ENCODE assay signal across 8 cellular contexts in the genomic region with DNA sequence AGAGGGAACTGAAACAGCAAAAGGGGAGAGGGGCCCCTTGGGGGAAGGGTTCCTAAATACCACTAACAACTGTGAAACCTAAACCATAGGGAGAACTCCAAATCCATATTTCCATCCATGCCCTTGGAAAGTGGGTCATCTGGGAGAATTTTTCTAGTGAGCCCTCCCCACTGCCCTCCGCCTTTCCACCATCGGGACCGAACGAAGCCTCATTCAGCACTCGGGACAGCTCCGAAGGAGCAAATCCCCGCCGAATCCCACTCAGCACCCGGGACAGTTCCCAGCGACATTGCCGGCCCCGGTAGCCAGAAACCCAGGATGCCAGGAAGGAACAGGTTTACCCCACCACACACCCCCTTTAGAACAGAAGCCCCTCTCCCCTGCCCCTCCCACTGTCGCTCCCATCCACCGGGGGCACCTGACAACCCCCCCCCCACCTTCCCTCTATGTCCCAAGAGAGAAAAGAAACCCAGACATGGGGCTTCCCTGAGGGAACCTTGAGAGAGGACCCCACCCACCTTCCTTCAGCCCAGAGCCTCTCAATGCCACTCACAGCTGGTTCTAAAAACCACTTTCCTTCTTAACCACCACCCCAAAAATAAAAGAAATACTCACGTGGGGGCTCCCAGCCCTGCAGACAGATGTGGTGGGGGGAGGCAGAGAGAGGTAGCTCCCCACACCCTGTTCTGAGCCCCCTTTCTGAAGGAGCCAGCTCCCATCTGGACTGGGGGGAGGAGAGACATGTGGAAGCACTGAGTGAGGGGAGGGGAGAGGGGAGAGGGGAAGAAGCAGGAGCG. TPM values are rescaled to one million over a fixed set of nuclear protein-coding genes. Genes with fewer than 3 reads are reported as not detected.
A peak's percentile ranks its signal among the peaks of the same experiment; 100 is the strongest.
DNase-seq lines count a peak whose midpoint lies in the region; ATAC-seq and TF ChIP-seq lines count a peak whose summit lies in the region.

No MANE protein-coding gene starts in this region.

- H3K4me1 Mint-ChIP-seq in activated naive CD8-positive, alpha-beta T cell treated with anti-CD3 and anti-CD28 coated beads for 36 hours = peaks cover 7% of the 10 kb centered on the region

- no peak overlapping the region for H2AFZ ChIP-seq in OCI-LY3 (ENCODE audit: low read depth, low read length)

- no peak for TF ChIP-seq CTCF in GM10266 (IDR thresholded peaks at IDR 0.05; ENCODE audit: control insufficient read depth, insufficient read depth, low read depth, missing control alignments)
- TF ChIP-seq CTCF in OCI-LY3 (IDR thresholded peaks at IDR 0.05; ENCODE audit: low read depth, low read length) = no peak
- TF ChIP-seq CTCF in heart right ventricle (IDR thresholded peaks at IDR 0.05) = no peak

- no peak overlapping the region for H3K9ac ChIP-seq in OCI-LY3 (ENCODE audit: low read length)

- intact Hi-C loops in heart right ventricle (cut with DNase I) = no loop called here

- no peaks in the 10 kb centered on the region for H3K36me3 ChIP-seq in OCI-LY3 (replicated peaks; ENCODE audit: low read depth, low read length)
- H3K36me3 ChIP-seq in heart right ventricle = no peaks in the 10 kb centered on the region

- H3K27ac ChIP-seq in OCI-LY3 (ENCODE audit: low read length) (no peak overlapping the region), heart right ventricle (no peak overlapping the region)

- no peak overlapping the region for H3K4me3 Mint-ChIP-seq in activated naive CD8-positive, alpha-beta T cell treated with anti-CD3 and anti-CD28 coated beads for 36 hours

- 3 to 4% methylated on average over 16 of the region's 16 CpGs for WGBS in heart right ventricle, 2 donors

- no peaks in the 10 kb centered on the region for H4K20me1 ChIP-seq in OCI-LY3 (ENCODE audit: insufficient read depth, low read length)

- no peak overlapping the region for H3K27ac Mint-ChIP-seq in activated naive CD8-positive, alpha-beta T cell treated with anti-CD3 and anti-CD28 coated beads for 36 hours

- H3K9me3 ChIP-seq in OCI-LY3 (ENCODE audit: insufficient read depth, low read length) (no peaks in the 10 kb centered on the region), heart right ventricle (no peaks in the 10 kb centered on the region)

- no peaks in the 10 kb centered on the region for H3K79me2 ChIP-seq in OCI-LY3 (ENCODE audit: low read length)

- peaks cover 20% of the 10 kb centered on the region for H3K4me1 ChIP-seq in OCI-LY3 (ENCODE audit: low read length)
- H3K4me1 ChIP-seq in heart right ventricle = peaks cover 2 to 11% (median 7%) of the 10 kb centered on the region in 9 donors

- peak overlapping the region; percentile 22 for H3K4me2 ChIP-seq in OCI-LY3 (ENCODE audit: low read length)

- H3K27me3 ChIP-seq in OCI-LY3 (ENCODE audit: low read depth, low read length) = peaks cover 6% of the 10 kb centered on the region; the same call in 1 of the 2 replicates
- peaks cover 4 to 90% (median 75%) of the 10 kb centered on the region in 7 donors for H3K27me3 ChIP-seq in heart right ventricle

- no peaks in the 10 kb centered on the region for H3K9me3 Mint-ChIP-seq in activated naive CD8-positive, alpha-beta T cell treated with anti-CD3 and anti-CD28 coated beads for 36 hours

- peaks cover 82% of the 10 kb centered on the region for H3K27me3 Mint-ChIP-seq in activated naive CD8-positive, alpha-beta T cell treated with anti-CD3 and anti-CD28 coated beads for 36 hours

- H3K4me3 ChIP-seq in OCI-LY3 (ENCODE audit: low read length) (no peak overlapping the region), heart right ventricle (no peak overlapping the region)

- ATAC-seq in heart right ventricle (peak in 7 of 8 donors; percentile 53 to 82 (median 77)), GM21381 (IDR thresholded peaks at IDR 0.05; ENCODE audit: unreplicated experiment) (no peak), GM19455 (IDR thresholded peaks at IDR 0.05; ENCODE audit: unreplicated experiment) (no peak)

- peak; percentile 86 for DNase-seq in GM10266 (ENCODE audit: extremely low spot score)
- peak; percentile 68 for DNase-seq in activated naive CD8-positive, alpha-beta T cell treated with anti-CD3 and anti-CD28 coated beads for 36 hours
- peak; percentile 64 to 79 for DNase-seq in heart right ventricle
- peak; percentile 23 to 58 (median 49) for DNase-seq in stimulated activated CD4-positive, alpha-beta T cell treated with anti-CD3 and anti-CD28 coated beads, Interleukin-12 subunit alpha, Interleukin-12 subunit beta, amount 100 ng/mL, for 48 hours (ENCODE audit: low read depth in 2 of 3, low spot score in 1 of 3)
- no peak for DNase-seq in NK-92 (lab: John Stamatoyannopoulos, UW; ENCODE audit: unreplicated experiment)

- peaks cover 2% of the 10 kb centered on the region for H3K36me3 Mint-ChIP-seq in activated naive CD8-positive, alpha-beta T cell treated with anti-CD3 and anti-CD28 coated beads for 36 hours

RNA-seq across cellular contexts. Expression of gene DLGAP3, which starts 4.5 kb away (rescaled TPM):
- under 1 TPM; 0.74 to 0.91 TPM for total RNA-seq in activated naive CD8-positive, alpha-beta T cell treated with anti-CD3 and anti-CD28 coated beads for 36 hours
- under 1 TPM in 4 of 10 donors, not detected in 6; 0.11 to 0.35 (median 0.15) TPM for total RNA-seq in heart right ventricle
- under 1 TPM; 0.07 to 0.10 TPM for polyA plus RNA-seq in heart right ventricle

Comparison
In these comparisons a context has a peak if more than half of its experiments do, and no peak if none do; other contexts are left out.
1. ATAC-seq: peak in heart right ventricle (7 of 8); none in GM21381 (single experiment) and GM19455 (single experiment).